ENCODE assay signal across 8 cellular contexts in genomic region chr6:41785689-41786450, GRCh38. TPM values are rescaled to one million over a fixed set of nuclear protein-coding genes. Genes with fewer than 3 reads are reported as not detected.
DNase-seq lines count a peak whose midpoint lies in the region; ATAC-seq and TF ChIP-seq lines count a peak whose summit lies in the region.

No MANE protein-coding gene starts in this region.

- TF ChIP-seq CTCF in dorsolateral prefrontal cortex (IDR thresholded peaks at IDR 0.05 in 54 of 56, conservative IDR thresholded peaks at IDR 0.05 in 2 of 56; ENCODE audit: low read depth in 1 of 56, partially characterized antibody in 56 of 56) = no peak

- H3K4me3 ChIP-seq in NT2/D1 (ENCODE audit: insufficient read length, low read depth) (peak overlapping the region; percentile 96), dorsolateral prefrontal cortex (peak overlapping the region; percentile 70 to 100 (median 94))

- peaks cover 20% of the 10 kb centered on the region for H3K27me3 ChIP-seq in NT2/D1 (ENCODE audit: insufficient read depth, insufficient read length)
- no peaks in the 10 kb centered on the region for H3K27me3 ChIP-seq in dorsolateral prefrontal cortex

- peaks cover 19% of the 10 kb centered on the region; the same call in 1 of the 2 replicates for H3K9me3 ChIP-seq in NT2/D1 (ENCODE audit: insufficient read depth, low read length)

- peak overlapping the region in 58 of 59 donors; percentile 41 to 99 (median 94) for H3K27ac ChIP-seq in dorsolateral prefrontal cortex

- H3K4me1 ChIP-seq in NT2/D1 (ENCODE audit: insufficient read depth, insufficient read length) = no peaks in the 10 kb centered on the region

- peak; percentile 59 for DNase-seq in DMS53 (lab: John Stamatoyannopoulos, UW)
- DNase-seq in DMS53 treated with DMSO at 0.1 percent for 48 hours (lab: John Stamatoyannopoulos, UW; ENCODE audit: unreplicated experiment) = no peak
- DNase-seq in NT2/D1 (ENCODE audit: low read depth, low spot score) = no peak
- DNase-seq in dorsolateral prefrontal cortex = peak in 6 of 10 donors; percentile 36 to 67 (median 52)
- peak; percentile 12 for DNase-seq in midbrain (lab: John Stamatoyannopoulos, UW)
- no peak for DNase-seq in mesenteric fat pad (ENCODE audit: low spot score)
- DNase-seq in T-helper 9 cell = no peak

- ATAC-seq in HG02763 (IDR thresholded peaks at IDR 0.05; ENCODE audit: unreplicated experiment) = no peak

- H3K9ac ChIP-seq in NT2/D1 (ENCODE audit: insufficient read length, low read depth) = peak overlapping the region; percentile 88

- peaks cover 22% of the 10 kb centered on the region for H3K36me3 ChIP-seq in NT2/D1 (ENCODE audit: insufficient read depth, insufficient read length, low read length)

- intact Hi-C loops in dorsolateral prefrontal cortex (cut with DNase I) = loop anchor here (2.0 to 10.0 kb wide), 5 partner anchors 51 to 156 kb away; partner anchors contain the start of genes BYSL (in 1 of the 2), CCND3 (in 1 of the 2), MED20 (in 1 of the 2) and TFEB (in 1 of the 2)

RNA-seq across cellular contexts. Expression of gene TOMM6, which starts 1.6 kb away (rescaled TPM):
- total RNA-seq in dorsolateral prefrontal cortex = 100 to 1,000 TPM in 56 of 120 experiments, 10 to 100 TPM in 64; 67.4 to 141 (median 99.4) TPM
- total RNA-seq in mesenteric fat pad = 123 TPM

RNA-seq across cellular contexts. Expression of gene PRICKLE4, which starts 5.3 kb away (rescaled TPM):
- total RNA-seq in dorsolateral prefrontal cortex (1 to 10 TPM in 71 of 120 experiments, under 1 TPM in 17, not detected in 32; 0.36 to 9.2 (median 2.1) TPM), mesenteric fat pad (2.0 TPM)

RNA-seq across cellular contexts. Expression of gene FRS3, which starts 6.2 kb away (rescaled TPM):
- total RNA-seq in dorsolateral prefrontal cortex (10 to 100 TPM; 20.4 to 52.8 (median 33.0) TPM), mesenteric fat pad (3.4 TPM)

RNA-seq across cellular contexts. Expression of gene PGC, which starts 38.7 kb away (rescaled TPM):
- total RNA-seq in dorsolateral prefrontal cortex (1 to 10 TPM in 11 of 120 experiments, under 1 TPM in 26, not detected in 83; 0.38 to 2.2 (median 0.64) TPM), mesenteric fat pad (not detected)

RNA-seq across cellular contexts. Expression of gene TFEB, which starts 50.5 kb away (rescaled TPM):
- total RNA-seq in dorsolateral prefrontal cortex = 100 to 1,000 TPM in 2 of 120 experiments, 10 to 100 TPM in 118; 13.9 to 125 (median 40.5) TPM
- total RNA-seq in mesenteric fat pad = 17.9 TPM

Comparison
In these comparisons a context has a peak if more than half of its experiments do, and no peak if none do; other contexts are left out.
1. DNase-seq: peak in DMS53 (single experiment), dorsolateral prefrontal cortex (6 of 10) and midbrain (single experiment); none in DMS53 treated with DMSO at 0.1 percent for 48 hours (single experiment), NT2/D1 (single experiment), mesenteric fat pad (single experiment) and T-helper 9 cell (single experiment).